Comparison of ENCODE assay signal across 2 cellular contexts in the genomic region with DNA sequence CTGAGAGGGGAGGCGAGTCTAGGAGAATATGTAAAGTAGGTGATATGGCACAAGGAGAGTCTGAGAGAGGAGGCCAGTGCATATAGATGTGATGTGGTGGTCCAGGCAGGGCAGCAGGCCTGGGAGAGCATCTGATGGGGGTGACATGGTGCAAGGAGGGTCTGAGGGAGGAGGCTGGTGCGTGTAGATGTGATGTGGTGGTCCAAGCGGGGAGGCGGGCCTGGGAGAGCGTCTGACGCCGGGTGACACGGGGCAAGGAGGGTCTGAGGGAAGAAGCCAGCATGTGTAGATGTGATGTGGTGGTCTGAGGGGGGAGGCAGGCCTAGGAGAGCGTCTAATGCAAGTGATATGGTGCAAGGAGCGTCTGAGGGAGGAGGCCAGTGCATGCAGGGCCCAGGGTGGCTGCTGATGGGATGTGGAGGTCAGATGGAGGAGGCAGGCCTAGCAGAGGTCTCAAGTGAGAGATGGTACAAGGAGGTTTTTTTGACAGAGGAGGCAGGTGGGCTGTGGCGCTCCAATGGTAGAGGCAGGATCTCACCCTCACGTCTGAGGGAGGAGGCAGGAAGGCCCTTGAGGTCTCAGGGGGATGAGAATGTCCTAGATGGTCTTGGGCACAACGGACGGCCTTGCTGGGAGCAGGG.
TF ChIP-seq lines count a peak whose summit lies in the region.

No MANE protein-coding gene starts in this region.

TF ChIP-seq in HEK293, 187 proteins besides CTCF, POLR2A, EP300 and RAD21:
- no peak for TF ChIP-seq PRDM1 (tag by site-specific recombination; IDR thresholded peaks at IDR 0.05)
- TF ChIP-seq ZNF558 (tag by site-specific recombination; IDR thresholded peaks at IDR 0.05) = no peak
- TF ChIP-seq ZNF621 (tag by site-specific recombination; IDR thresholded peaks at IDR 0.05) = no peak
- TF ChIP-seq ZNF223 (tag by site-specific recombination; IDR thresholded peaks at IDR 0.05) = 0 out of 2 replicates have a peak, but pooled peaks have one; percentile 41

TF ChIP-seq in GM12878, 131 proteins besides CTCF, POLR2A, EP300 and RAD21:
- TF ChIP-seq LARP7 (IDR thresholded peaks at IDR 0.05) = no peak
- TF ChIP-seq, protein P1, sequence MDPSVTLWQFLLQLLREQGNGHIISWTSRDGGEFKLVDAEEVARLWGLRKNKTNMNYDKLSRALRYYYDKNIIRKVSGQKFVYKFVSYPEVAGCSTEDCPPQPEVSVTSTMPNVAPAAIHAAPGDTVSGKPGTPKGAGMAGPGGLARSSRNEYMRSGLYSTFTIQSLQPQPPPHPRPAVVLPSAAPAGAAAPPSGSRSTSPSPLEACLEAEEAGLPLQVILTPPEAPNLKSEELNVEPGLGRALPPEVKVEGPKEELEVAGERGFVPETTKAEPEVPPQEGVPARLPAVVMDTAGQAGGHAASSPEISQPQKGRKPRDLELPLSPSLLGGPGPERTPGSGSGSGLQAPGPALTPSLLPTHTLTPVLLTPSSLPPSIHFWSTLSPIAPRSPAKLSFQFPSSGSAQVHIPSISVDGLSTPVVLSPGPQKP (IDR thresholded peaks at IDR 0.05; ENCODE audit: low read depth, low read length) = no peak
- TF ChIP-seq ASH2L (IDR thresholded peaks at IDR 0.05; ENCODE audit: borderline replicate concordance, low read depth) = no peak
- no peak for TF ChIP-seq CHD4 (IDR thresholded peaks at IDR 0.05)
- TF ChIP-seq EZH2 (IDR thresholded peaks at IDR 0.05; ENCODE audit: borderline replicate concordance, control insufficient read depth, low read depth, low read length) = no peak
- no peak for TF ChIP-seq MEF2B (IDR thresholded peaks at IDR 0.05; ENCODE audit: partially characterized antibody, poor library complexity, severe bottlenecking)
- no peak for TF ChIP-seq ZBED1 (IDR thresholded peaks at IDR 0.05; ENCODE audit: borderline replicate concordance)
- TF ChIP-seq CHD1 (IDR thresholded peaks at IDR 0.05; ENCODE audit: low read depth, low read length) = no peak
- TF ChIP-seq ZNF622 (IDR thresholded peaks at IDR 0.05) = no peak
- no peak for TF ChIP-seq NFIC (IDR thresholded peaks at IDR 0.05; ENCODE audit: low read depth, low read length)
TF ChIP-seq in GM12878: peak in this region for 0.
